In the genomic region with DNA sequence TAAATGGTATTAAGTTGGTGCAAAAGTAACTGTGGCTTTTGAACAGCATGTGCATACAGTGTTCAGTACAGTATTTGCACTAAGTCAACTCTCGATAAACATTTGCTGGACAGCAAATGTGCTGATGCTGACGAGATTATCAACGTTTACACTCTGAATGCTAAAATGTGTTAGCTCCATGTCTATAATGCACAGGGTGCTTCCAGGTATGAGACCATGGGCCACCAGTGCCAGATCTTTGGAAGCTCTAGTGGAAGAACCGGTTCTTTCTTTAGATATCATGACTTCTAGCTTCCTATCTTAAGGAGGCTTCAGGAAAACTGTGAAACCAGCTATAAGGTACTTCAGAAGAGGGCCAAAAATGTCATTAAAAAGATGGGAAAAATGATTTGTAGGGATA, we compare ENCODE assay signal across 21 cellular contexts.
"Had no signal": no experiment of that assay in that cellular context is flagged by ENCODE, and none has a peak within 500 bp of the region (broad histone marks: within the 10 kb centered on the region; RNA-seq: fewer than 3 reads in every experiment).

No MANE protein-coding gene starts in this region.

- H3K4me1 ChIP-seq: colonic mucosa had no signal

- H3K9me3 ChIP-seq: colonic mucosa, gastrocnemius medialis, heart left ventricle, suprapubic skin, upper lobe of right lung had no signal

- H3K4me1 Mint-ChIP-seq: activated CD4-positive, alpha-beta memory T cell treated with anti-CD3 and anti-CD28 coated beads, Interleukin-2, amount 10 ng/mL, durations not matched to agents 7 days and 5 days had no signal

- H3K27ac Mint-ChIP-seq: activated CD4-positive, alpha-beta memory T cell treated with anti-CD3 and anti-CD28 coated beads, Interleukin-2, amount 10 ng/mL, durations not matched to agents 7 days and 5 days; activated CD8-positive, alpha-beta memory T cell treated with anti-CD3 and anti-CD28 coated beads, Interleukin-2, amount 10 ng/mL, durations not matched to agents 7 days and 5 days; activated naive CD8-positive, alpha-beta T cell treated with anti-CD3 and anti-CD28 coated beads for 36 hours; activated T-helper 17 cell treated with anti-CD3 and anti-CD28 coated beads, Interleukin-2, amount 50 U/mL, for 72 hours; brain; immature natural killer cell; natural killer cell; WTC11 had no signal

- H3K27ac ChIP-seq: suprapubic skin, upper lobe of right lung had no signal

- H3K9me3 Mint-ChIP-seq: activated CD4-positive, alpha-beta memory T cell treated with anti-CD3 and anti-CD28 coated beads, Interleukin-2, amount 10 ng/mL, durations not matched to agents 7 days and 5 days; activated naive CD8-positive, alpha-beta T cell treated with anti-CD3 and anti-CD28 coated beads for 36 hours; activated T-helper 17 cell treated with anti-CD3 and anti-CD28 coated beads, Interleukin-2, amount 50 U/mL, for 72 hours; brain; immature natural killer cell; natural killer cell; WTC11 had no signal

- H3K4me3 Mint-ChIP-seq: activated CD4-positive, alpha-beta memory T cell treated with anti-CD3 and anti-CD28 coated beads, Interleukin-2, amount 10 ng/mL, durations not matched to agents 7 days and 5 days; activated CD8-positive, alpha-beta memory T cell treated with anti-CD3 and anti-CD28 coated beads, Interleukin-2, amount 10 ng/mL, durations not matched to agents 7 days and 5 days; activated naive CD8-positive, alpha-beta T cell treated with anti-CD3 and anti-CD28 coated beads for 36 hours; activated T-helper 17 cell treated with anti-CD3 and anti-CD28 coated beads, Interleukin-2, amount 50 U/mL, for 72 hours; brain; immature natural killer cell; natural killer cell; WTC11 had no signal

- H3K27me3 ChIP-seq: colonic mucosa, gastrocnemius medialis, heart left ventricle, suprapubic skin, upper lobe of right lung had no signal

- H3K4me3 ChIP-seq: colonic mucosa, gastrocnemius medialis, heart left ventricle, suprapubic skin, upper lobe of right lung had no signal

- DNase-seq: activated CD4-positive, alpha-beta memory T cell treated with anti-CD3 and anti-CD28 coated beads, Interleukin-2, amount 10 ng/mL, durations not matched to agents 7 days and 5 days; activated CD4-positive, alpha-beta T cell treated with anti-CD3 and anti-CD28 coated beads for 4 hours; activated CD8-positive, alpha-beta memory T cell treated with anti-CD3 and anti-CD28 coated beads, Interleukin-2, amount 10 ng/mL, durations not matched to agents 7 days and 5 days; activated naive CD4-positive, alpha-beta T cell; activated naive CD8-positive, alpha-beta T cell treated with anti-CD3 and anti-CD28 coated beads for 36 hours; amniotic stem cell; central memory CD4-positive, alpha-beta T cell; colonic mucosa; erythroblast; gastrocnemius medialis; heart left ventricle; immature natural killer cell; mesenchymal stem cell; natural killer cell; stimulated activated CD4-positive, alpha-beta T cell treated with anti-CD3 and anti-CD28 coated beads, Interleukin-2, amount 100 ng/mL, for 24 hours; stimulated activated naive CD8-positive, alpha-beta T cell treated with anti-CD3 and anti-CD28 coated beads, Interleukin-15, Interleukin-2, amounts not matched to agents 100 U/mL and 50 U/mL, for 24 hours; upper lobe of right lung had no signal

- H3K27me3 Mint-ChIP-seq: activated CD4-positive, alpha-beta memory T cell treated with anti-CD3 and anti-CD28 coated beads, Interleukin-2, amount 10 ng/mL, durations not matched to agents 7 days and 5 days; activated CD8-positive, alpha-beta memory T cell treated with anti-CD3 and anti-CD28 coated beads, Interleukin-2, amount 10 ng/mL, durations not matched to agents 7 days and 5 days; activated naive CD8-positive, alpha-beta T cell treated with anti-CD3 and anti-CD28 coated beads for 36 hours; activated T-helper 17 cell treated with anti-CD3 and anti-CD28 coated beads, Interleukin-2, amount 50 U/mL, for 72 hours; brain had no signal

- ATAC-seq: activated CD8-positive, alpha-beta memory T cell treated with anti-CD3 and anti-CD28 coated beads, Interleukin-2, amount 10 ng/mL, durations not matched to agents 7 days and 5 days; activated T-helper 17 cell treated with anti-CD3 and anti-CD28 coated beads, Interleukin-2, amount 50 U/mL, for 72 hours; gastrocnemius medialis; heart left ventricle; natural killer cell; stimulated activated naive CD8-positive, alpha-beta T cell treated with anti-CD3 and anti-CD28 coated beads, Interleukin-15, Interleukin-2, amounts not matched to agents 100 U/mL and 50 U/mL, for 24 hours; upper lobe of right lung; WTC11 had no signal
